Comparison of ENCODE assay signal across 21 cellular contexts in genomic region chr12:91845365-91845764, GRCh38.
"Had no signal": no experiment of that assay in that cellular context is flagged by ENCODE, and none has a peak within 500 bp of the region (broad histone marks: within the 10 kb centered on the region; RNA-seq: fewer than 3 reads in every experiment).

No MANE protein-coding gene starts in this region.

- H3K27me3 ChIP-seq: brain microvascular endothelial cell, cardiac muscle cell had no signal

- H3K27me3 Mint-ChIP-seq: activated CD8-positive, alpha-beta T cell treated with anti-CD3 and anti-CD28 coated beads for 36 hours had no signal

- DNase-seq: activated CD4-positive, alpha-beta T cell treated with anti-CD3 and anti-CD28 coated beads for 4 hours; activated CD8-positive, alpha-beta memory T cell treated with anti-CD3 and anti-CD28 coated beads, Interleukin-2, amount 50 U/mL, for 4 hours; activated CD8-positive, alpha-beta T cell treated with anti-CD3 and anti-CD28 coated beads for 36 hours; brain microvascular endothelial cell; Karpas-422; MM.1S; NCI-H1105 treated with DMSO at 0.1 percent for 48 hours; NCI-H1436 treated with DMSO at 0.1 percent for 48 hours; NCI-H187; NCI-H2081; NCI-H510A treated with DMSO at 0.1 percent for 48 hours; NCI-H69; RPMI8226; SW 1271 had no signal

- H3K4me3 Mint-ChIP-seq: activated CD8-positive, alpha-beta T cell treated with anti-CD3 and anti-CD28 coated beads for 36 hours; T-helper 2 cell treated with Interferon-gamma antibody and Interleukin-4, amounts not matched to agents 5 μg/mL and 100 μg/mL, for 36 hours had no signal

- H3K27ac ChIP-seq: brain microvascular endothelial cell, cardiac muscle cell, SK-N-MC had no signal

- H3K4me3 ChIP-seq: cardiac muscle cell, SK-N-MC had no signal

- H3K27ac Mint-ChIP-seq: activated CD8-positive, alpha-beta T cell treated with anti-CD3 and anti-CD28 coated beads for 36 hours; T-helper 2 cell treated with Interferon-gamma antibody and Interleukin-4, amounts not matched to agents 5 μg/mL and 100 μg/mL, for 36 hours had no signal

- ATAC-seq: activated CD4-positive, CD25-positive, alpha-beta regulatory T cell treated with anti-CD3 and anti-CD28 coated beads, Interleukin-2, amount 50 U/mL, for 24 hours; activated CD8-positive, alpha-beta T cell treated with anti-CD3 and anti-CD28 coated beads for 36 hours; activated naive CD4-positive, alpha-beta T cell treated with anti-CD3 and anti-CD28 coated beads, Interleukin-2, amount 50 U/mL, for 72 hours; Panc1; Right ventricle myocardium inferior had no signal

- H3K36me3 ChIP-seq: brain microvascular endothelial cell, cardiac muscle cell had no signal
